9 cellular contexts compared by ENCODE assay signal in genomic region chr17:82876602-82877391, GRCh38. TPM values are rescaled to one million over a fixed set of nuclear protein-coding genes. Genes with fewer than 3 reads are reported as not detected.
DNase-seq lines count a peak whose midpoint lies in the region; ATAC-seq, FAIRE-seq and TF ChIP-seq lines count a peak whose summit lies in the region.
"Had no signal": no experiment of that assay in that cellular context is flagged by ENCODE, and none has a peak within 500 bp of the region (broad histone marks: within the 10 kb centered on the region; RNA-seq: fewer than 3 reads in every experiment).

No MANE protein-coding gene starts in this region.

- H3K4me1 Mint-ChIP-seq in T-cell = peaks cover 34 to 58% (median 50%) of the 10 kb centered on the region in 3 donors

- peak overlapping the region; percentile 50 for H3K4me2 ChIP-seq in HepG2 (ENCODE audit: low read depth, low read length)

- intact Hi-C loops in HepG2 (cut with micrococcal nuclease; ENCODE audit: unreplicated experiment) = loop anchor here (5.0 kb wide), 1 partner anchor 41 kb away; no protein-coding TSS in a partner anchor

- H3K4me3 Mint-ChIP-seq in T-cell = no peak overlapping the region

- no peak overlapping the region for H2AFZ ChIP-seq in HepG2 (ENCODE audit: low read length)

- no TSS peak for BruUV-seq in HepG2 (replicated peaks; lab: Mats Ljungman, UMichigan)

- H4K20me1 ChIP-seq in HepG2 (ENCODE audit: insufficient read depth, low read length) = no peaks in the 10 kb centered on the region

- peak overlapping the region; percentile 3 to 57 for H3K27ac ChIP-seq in coronary artery
- H3K27ac ChIP-seq in HepG2 (ENCODE audit: extremely low read length, insufficient read depth, low read length) = peak overlapping the region; percentile 53
- H3K27ac ChIP-seq in substantia nigra (ENCODE audit: low read depth, low read length, poor library complexity, severe bottlenecking) = peak overlapping the region; percentile 35

- no peaks in the 10 kb centered on the region for H3K9me3 Mint-ChIP-seq in T-cell

- H3K36me3 Mint-ChIP-seq in T-cell = peaks cover 25% of the 10 kb centered on the region

- CTCF ChIA-PET in HepG2 (lab: Yijun Ruan, JAX; ENCODE audit: low intra/inter-chr PET ratio, low total read pairs) = interaction anchor here (1.5 kb wide), 1 partner anchor 21 kb away, joined by 3 read pairs; no protein-coding TSS in a partner anchor
- CTCF ChIA-PET in T-cell (lab: Charles Lee) = interaction anchor here in 1 of 2 donors (0.7 to 1.0 kb wide), 2 partner anchors 9 to 95 kb away, joined by 3 read pairs; no protein-coding TSS in a partner anchor

- H3K27ac Mint-ChIP-seq in T-cell = peak overlapping the region in 1 of 2 donors; percentile 6

- DNase-seq in DMS79 treated with DMSO at 0.1 percent for 48 hours (lab: John Stamatoyannopoulos, UW) (peak; percentile 27), NCI-H446 (lab: John Stamatoyannopoulos, UW) (peak; percentile 32 to 64), coronary artery (ENCODE audit: low spot score) (no peak), HepG2 (ENCODE audit: low spot score) (peak; percentile 65), substantia nigra (lab: John Stamatoyannopoulos, UW) (peak in 45 of 49 donors; percentile 15 to 86 (median 58)), T-cell (no peak)
- DNase-seq in activated CD4-positive, CD25-positive, alpha-beta regulatory T cell treated with anti-CD3 and anti-CD28 coated beads, Interleukin-2, amount 50 U/mL, for 72 hours = no peak

- POLR2A ChIA-PET in HepG2 (lab: Yijun Ruan, JAX) (interaction anchor here (1.5 to 1.7 kb wide), 3 partner anchors 9 to 13 kb away, joined by 3 to 11 read pairs (median 8); no protein-coding TSS in a partner anchor), T-cell (lab: Charles Lee) (no interaction called here)

- H3K79me2 ChIP-seq in HepG2 (ENCODE audit: insufficient read depth, low read length) = peaks cover 3% of the 10 kb centered on the region

- TF ChIP-seq RAD21 in HepG2 (CRISPR knock-in tag; IDR thresholded peaks at IDR 0.05) = peak; percentile 65; the same call in 1 of the 2 replicates

- no peaks in the 10 kb centered on the region for H3K27me3 ChIP-seq in HepG2 (ENCODE audit: control insufficient read depth in 1 of 2, insufficient read depth in 2 of 2, low read length in 2 of 2)

- H3K9ac ChIP-seq in HepG2 (ENCODE audit: insufficient read depth, low read depth, low read length) = peak overlapping the region; percentile 60; the same call in 1 of the 2 replicates

- FAIRE-seq in HepG2 (lab: Jason Lieb, UNC) = peak; percentile 51

- in situ Hi-C loops in HepG2 (cut with HindIII; ENCODE audit: extremely low pct_ligation_motif_present, low pct_unique_long_range_greater_than_20kb) = no loop called here

- TF ChIP-seq EP300 in HepG2 (IDR thresholded peaks at IDR 0.05; ENCODE audit: low read depth in 2 of 2, low read length in 2 of 2) (no peak), HepG2 (CRISPR knock-in tag; IDR thresholded peaks at IDR 0.05; ENCODE audit: borderline replicate concordance) (no peak)

- WGBS in HepG2 (ENCODE audit: low lambda C conversion rate) = 75% methylated on average over 15 of the region's 15 CpGs

- H3K4me3 ChIP-seq in coronary artery (no peak overlapping the region), HepG2 (replicated peaks in 1 of 3; ENCODE audit: insufficient read depth in 1 of 3, low read depth in 2 of 3, low read length in 3 of 3) (0 out of 6 replicates have a peak overlapping the region, but pooled peaks of 1 of the 3 experiments have one; percentile 8)

- H3K4me1 ChIP-seq in HepG2 (ENCODE audit: insufficient read depth, low read length) = peaks cover 47% of the 10 kb centered on the region

- TF ChIP-seq POLR2A in HepG2 (IDR thresholded peaks at IDR 0.05; ENCODE audit: insufficient read depth in 1 of 2, low read depth in 2 of 2, low read length in 2 of 2) = no peak

- H3K27me3 Mint-ChIP-seq in T-cell = no peaks in the 10 kb centered on the region

- ATAC-seq in HepG2 (peak; percentile 86), T-cell (replicated peaks in 1 of 4) (no peak), GM18511 (IDR thresholded peaks at IDR 0.05; ENCODE audit: unreplicated experiment) (no peak)

- H3K9me3 ChIP-seq in HepG2 (ENCODE audit: low read length) = no peaks in the 10 kb centered on the region

- peaks cover 3% of the 10 kb centered on the region in 2 experiments; a peak in 3 of 5 replicates for H3K36me3 ChIP-seq in HepG2 (replicated peaks in 1 of 2; ENCODE audit: control insufficient read depth in 1 of 2, insufficient read depth in 2 of 2, low read length in 2 of 2)

- no peak for TF ChIP-seq CTCF in coronary artery (IDR thresholded peaks at IDR 0.05)
- peak; percentile 78 for TF ChIP-seq CTCF in HepG2 (CRISPR knock-in tag; IDR thresholded peaks at IDR 0.05)

TF ChIP-seq in HepG2, 621 proteins besides CTCF, POLR2A, EP300 and RAD21 (continues in another document):
- TF ChIP-seq POLR2G (IDR thresholded peaks at IDR 0.05; ENCODE audit: low read depth, low read length) = 0 out of 2 replicates have a peak, but pooled peaks have one; percentile 26
- no peak for TF ChIP-seq JUNB (CRISPR knock-in tag; IDR thresholded peaks at IDR 0.05; ENCODE audit: borderline replicate concordance)
- TF ChIP-seq ETV6 (CRISPR knock-in tag; conservative IDR thresholded peaks at IDR 0.05) = no peak
- TF ChIP-seq THRA (CRISPR knock-in tag; IDR thresholded peaks at IDR 0.05; ENCODE audit: borderline replicate concordance) = 0 out of 2 replicates have a peak, but pooled peaks have one; percentile 17
- TF ChIP-seq ZNF569 (CRISPR knock-in tag; IDR thresholded peaks at IDR 0.05; ENCODE audit: borderline replicate concordance) = no peak
- TF ChIP-seq KLF12 (CRISPR knock-in tag; IDR thresholded peaks at IDR 0.05; ENCODE audit: borderline replicate concordance) = no peak
- no peak for TF ChIP-seq ZNF598 (CRISPR knock-in tag; IDR thresholded peaks at IDR 0.05; ENCODE audit: borderline replicate concordance)
- TF ChIP-seq RXRB (CRISPR knock-in tag; IDR thresholded peaks at IDR 0.05; ENCODE audit: borderline replicate concordance) = no peak
- peak; percentile 50; the same call in 1 of the 2 replicates for TF ChIP-seq ZNF292 (CRISPR knock-in tag; IDR thresholded peaks at IDR 0.05; ENCODE audit: borderline replicate concordance, low read depth)
- peak; percentile 83; the same call in 1 of the 2 replicates for TF ChIP-seq ZBTB38 (CRISPR knock-in tag; IDR thresholded peaks at IDR 0.05)
- TF ChIP-seq XRCC5 (optimal IDR thresholded peaks at IDR 0.05; ENCODE audit: low read length) = peak; percentile 55
- no peak for TF ChIP-seq ZNF652 (CRISPR knock-in tag; IDR thresholded peaks at IDR 0.05; ENCODE audit: borderline replicate concordance, low read depth)
- no peak for TF ChIP-seq ZSCAN25 (CRISPR knock-in tag; IDR thresholded peaks at IDR 0.05)

RNA-seq across cellular contexts. Expression of gene ZNF750, which starts 37.0 kb away (rescaled TPM):
- total RNA-seq in HepG2 (2016; rRNA removed; fragmentation: Illumina TruSeq; extraction: Trizol) (not detected in 2 replicates), T-cell (not detected)
- total RNA-seq in HepG2 (2016; cell fraction: cytosol; rRNA removed; fragmentation: Illumina TruSeq; extraction: Trizol; ENCODE audit: low read depth) = not detected in 2 replicates
- total RNA-seq in HepG2 (2016; cell fraction: insoluble cytoplasmic fraction; rRNA removed; fragmentation: Illumina TruSeq; extraction: Trizol) = not detected in 2 replicates
- not detected in 2 replicates for total RNA-seq in HepG2 (2016; cell fraction: membrane; rRNA removed; fragmentation: Illumina TruSeq; extraction: Trizol)
- not detected in 2 replicates for total RNA-seq in HepG2 (2016; cell fraction: nucleus; rRNA removed; fragmentation: Illumina TruSeq; extraction: Trizol)
- not detected in 2 replicates for polyA plus RNA-seq in HepG2 (2011; rRNA removed)
- not detected in 2 replicates for polyA plus RNA-seq in HepG2 (2011; cell fraction: cytosol; rRNA removed)
- polyA plus RNA-seq in HepG2 (2011; cell fraction: nucleus; rRNA removed) = not detected in 2 replicates
- polyA plus RNA-seq in HepG2 (2012) = 0.03 and 0.05 TPM in 2 replicates
- polyA plus RNA-seq in HepG2 (2016; cell fraction: cytosol; fragmentation: Illumina TruSeq; extraction: Trizol; ENCODE audit: low read depth) = not detected in 2 replicates
- not detected in 2 replicates for polyA plus RNA-seq in HepG2 (2016; cell fraction: insoluble cytoplasmic fraction; fragmentation: Illumina TruSeq; extraction: Trizol; ENCODE audit: low read depth)
- polyA plus RNA-seq in HepG2 (2016; cell fraction: membrane; fragmentation: Illumina TruSeq; extraction: Trizol; ENCODE audit: low read depth) = not detected in 2 replicates
- polyA plus RNA-seq in HepG2 (2016; cell fraction: nucleus; fragmentation: Illumina TruSeq; extraction: Trizol; ENCODE audit: insufficient read depth, low read depth) = not detected in 2 replicates
- not detected in 2 replicates for polyA minus RNA-seq in HepG2 (2011; rRNA and poly(A)+ RNA removed; ENCODE audit: low replicate concordance)
- not detected in 2 replicates for polyA minus RNA-seq in HepG2 (2011; cell fraction: cytosol; rRNA and poly(A)+ RNA removed)
- not detected in 2 replicates for polyA minus RNA-seq in HepG2 (2011; cell fraction: nucleus; rRNA and poly(A)+ RNA removed)
- total RNA-seq: M059J had no signal

Comparison
In these comparisons a context has a peak if more than half of its experiments do, and no peak if none do; other contexts are left out.
1. DNase-seq: peak in DMS79 treated with DMSO at 0.1 percent for 48 hours (single experiment), NCI-H446 (2 of 2), HepG2 (single experiment) and substantia nigra (45 of 49); none in coronary artery (single experiment), T-cell (0 of 34) and activated CD4-positive, CD25-positive, alpha-beta regulatory T cell treated with anti-CD3 and anti-CD28 coated beads, Interleukin-2, amount 50 U/mL, for 72 hours (single experiment).
2. Peak in every context shown above with its lines, with median percentiles within 50 percentile points of each other: H3K27ac ChIP-seq.